Comparison of ENCODE assay signal across 9 cellular contexts in the genomic region with DNA sequence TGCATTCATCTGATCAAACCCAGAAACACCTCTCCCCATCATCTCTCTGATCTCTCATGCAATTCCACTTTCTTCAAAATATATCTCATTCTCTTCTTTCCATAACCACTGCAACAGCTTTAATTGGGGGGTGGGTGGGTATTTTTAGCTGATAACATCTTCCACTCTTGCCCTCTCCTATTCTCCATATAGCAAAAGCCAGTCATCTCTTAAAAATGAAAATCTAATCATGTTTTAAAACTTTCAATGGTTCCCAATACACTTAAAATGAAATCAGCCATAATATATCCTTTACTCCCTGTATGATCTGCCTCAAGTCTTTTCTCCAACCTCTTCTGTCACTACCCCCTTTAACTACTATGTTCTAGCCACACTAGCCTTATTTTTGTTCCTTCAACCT. TPM values are rescaled to one million over a fixed set of nuclear protein-coding genes. Genes with fewer than 3 reads are reported as not detected.
DNase-seq lines count a peak whose midpoint lies in the region; ATAC-seq and TF ChIP-seq lines count a peak whose summit lies in the region.
"Had no signal": no experiment of that assay in that cellular context is flagged by ENCODE, and none has a peak within 500 bp of the region (broad histone marks: within the 10 kb centered on the region; RNA-seq: fewer than 3 reads in every experiment).

No MANE protein-coding gene starts in this region.

- TF ChIP-seq POLR2A in lower leg skin (IDR thresholded peaks at IDR 0.05) = no peak

- no peak for ATAC-seq in WTC11

- H3K9me3 ChIP-seq in HEK293 (ENCODE audit: control insufficient read depth, insufficient read depth, low read depth, low read length) = no peaks in the 10 kb centered on the region

- DNase-seq in WTC11 (ENCODE audit: low spot score) (no peak), glutamatergic neuron (no peak), lower leg skin (ENCODE audit: low spot score in 2 of 2) (no peak), cortex of kidney (lab: John Stamatoyannopoulos, UW) (no peak), NCI-H1436 treated with DMSO at 0.1 percent for 48 hours (lab: John Stamatoyannopoulos, UW) (no peak)
- DNase-seq: activated gamma-delta T cell treated with Interleukin-2 at 50 U/mL for 16 hours, NCI-H1048 had no signal

- TF ChIP-seq CTCF in HEK293 (tag by site-specific recombination; IDR thresholded peaks at IDR 0.05) (no peak), WTC11 (IDR thresholded peaks at IDR 0.05) (no peak), glutamatergic neuron (IDR thresholded peaks at IDR 0.05; ENCODE audit: partially characterized antibody, unreplicated experiment) (no peak), lower leg skin (IDR thresholded peaks at IDR 0.05) (no peak)

- H3K9me3 Mint-ChIP-seq in WTC11 (no peaks in the 10 kb centered on the region), glutamatergic neuron (ENCODE audit: unreplicated experiment) (peaks cover 13% of the 10 kb centered on the region)

- peaks cover 6% of the 10 kb centered on the region; the same call in 1 of the 2 replicates for H3K4me1 ChIP-seq in HEK293 (ENCODE audit: control insufficient read depth, insufficient read depth, low read length)

- H3K36me3 ChIP-seq in HEK293 (ENCODE audit: control insufficient read depth in 2 of 2, insufficient read depth in 1 of 2, low read length in 2 of 2) = peaks cover 14 to 24% of the 10 kb centered on the region in 2 experiments

- H3K4me3 ChIP-seq in HEK293 (ENCODE audit: low read depth, low read length) (peak overlapping the region; percentile 94), skin epidermis (peak overlapping the region in 6 of 7 experiments; percentile 60 to 99 (median 85)), lower leg skin (ENCODE audit: low read depth, poor library complexity, severe bottlenecking) (no peak overlapping the region)

- H3K27me3 Mint-ChIP-seq in WTC11 (ENCODE audit: low read depth) = no peaks in the 10 kb centered on the region
- H3K27me3 Mint-ChIP-seq in glutamatergic neuron (ENCODE audit: unreplicated experiment) = peaks cover 16% of the 10 kb centered on the region

- H3K27ac ChIP-seq in HEK293 (ENCODE audit: extremely low read depth, low read depth, low read length) (no peak overlapping the region), skin epidermis (peak overlapping the region in 1 of 21 experiments; percentile 98)

- intact Hi-C loops in lower leg skin (cut with DNase I; ENCODE audit: low total_unique reads) = no loop called here

- H3K36me3 Mint-ChIP-seq in WTC11 = peaks cover 31% of the 10 kb centered on the region
- peaks cover 5% of the 10 kb centered on the region for H3K36me3 Mint-ChIP-seq in glutamatergic neuron (ENCODE audit: unreplicated experiment)

- H3K4me1 Mint-ChIP-seq in WTC11 (peaks cover 21% of the 10 kb centered on the region), glutamatergic neuron (ENCODE audit: low read depth, unreplicated experiment) (peaks cover 18% of the 10 kb centered on the region)

- POLR2A ChIA-PET in HEK293 (lab: Yijun Ruan, JAX) = no interaction called here
- POLR2A ChIA-PET in WTC11 (lab: Charles Lee) = no interaction called here

- peak overlapping the region; percentile 100 for H3K4me3 Mint-ChIP-seq in WTC11
- H3K4me3 Mint-ChIP-seq in glutamatergic neuron (ENCODE audit: unreplicated experiment) = peak overlapping the region; percentile 100

- CTCF ChIA-PET in HEK293 (lab: Yijun Ruan, JAX) (no interaction called here), WTC11 (lab: Charles Lee) (no interaction called here)

- H3K27ac Mint-ChIP-seq in WTC11 (peak overlapping the region; percentile 44), glutamatergic neuron (ENCODE audit: unreplicated experiment) (peak overlapping the region; percentile 99)

TF ChIP-seq in HEK293, 187 proteins besides CTCF, POLR2A, EP300 and RAD21:
- TF ChIP-seq PRDM1 (tag by site-specific recombination; IDR thresholded peaks at IDR 0.05) (peak; percentile 67), KLF1 (tag by site-specific recombination; IDR thresholded peaks at IDR 0.05) (no peak)

TF ChIP-seq in WTC11, 78 proteins besides CTCF, POLR2A, EP300 and RAD21 (continues in another document):
- no peak for TF ChIP-seq RELA (CRISPR knock-in tag; IDR thresholded peaks at IDR 0.05; ENCODE audit: borderline replicate concordance)
- no peak for TF ChIP-seq ZNF423 (CRISPR knock-in tag; IDR thresholded peaks at IDR 0.05)
- TF ChIP-seq, protein P1, sequence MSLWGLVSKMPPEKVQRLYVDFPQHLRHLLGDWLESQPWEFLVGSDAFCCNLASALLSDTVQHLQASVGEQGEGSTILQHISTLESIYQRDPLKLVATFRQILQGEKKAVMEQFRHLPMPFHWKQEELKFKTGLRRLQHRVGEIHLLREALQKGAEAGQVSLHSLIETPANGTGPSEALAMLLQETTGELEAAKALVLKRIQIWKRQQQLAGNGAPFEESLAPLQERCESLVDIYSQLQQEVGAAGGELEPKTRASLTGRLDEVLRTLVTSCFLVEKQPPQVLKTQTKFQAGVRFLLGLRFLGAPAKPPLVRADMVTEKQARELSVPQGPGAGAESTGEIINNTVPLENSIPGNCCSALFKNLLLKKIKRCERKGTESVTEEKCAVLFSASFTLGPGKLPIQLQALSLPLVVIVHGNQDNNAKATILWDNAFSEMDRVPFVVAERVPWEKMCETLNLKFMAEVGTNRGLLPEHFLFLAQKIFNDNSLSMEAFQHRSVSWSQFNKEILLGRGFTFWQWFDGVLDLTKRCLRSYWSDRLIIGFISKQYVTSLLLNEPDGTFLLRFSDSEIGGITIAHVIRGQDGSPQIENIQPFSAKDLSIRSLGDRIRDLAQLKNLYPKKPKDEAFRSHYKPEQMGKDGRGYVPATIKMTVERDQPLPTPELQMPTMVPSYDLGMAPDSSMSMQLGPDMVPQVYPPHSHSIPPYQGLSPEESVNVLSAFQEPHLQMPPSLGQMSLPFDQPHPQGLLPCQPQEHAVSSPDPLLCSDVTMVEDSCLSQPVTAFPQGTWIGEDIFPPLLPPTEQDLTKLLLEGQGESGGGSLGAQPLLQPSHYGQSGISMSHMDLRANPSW (CRISPR knock-in tag; conservative IDR thresholded peaks at IDR 0.05; ENCODE audit: low read depth) = no peak
- TF ChIP-seq, protein P2, sequence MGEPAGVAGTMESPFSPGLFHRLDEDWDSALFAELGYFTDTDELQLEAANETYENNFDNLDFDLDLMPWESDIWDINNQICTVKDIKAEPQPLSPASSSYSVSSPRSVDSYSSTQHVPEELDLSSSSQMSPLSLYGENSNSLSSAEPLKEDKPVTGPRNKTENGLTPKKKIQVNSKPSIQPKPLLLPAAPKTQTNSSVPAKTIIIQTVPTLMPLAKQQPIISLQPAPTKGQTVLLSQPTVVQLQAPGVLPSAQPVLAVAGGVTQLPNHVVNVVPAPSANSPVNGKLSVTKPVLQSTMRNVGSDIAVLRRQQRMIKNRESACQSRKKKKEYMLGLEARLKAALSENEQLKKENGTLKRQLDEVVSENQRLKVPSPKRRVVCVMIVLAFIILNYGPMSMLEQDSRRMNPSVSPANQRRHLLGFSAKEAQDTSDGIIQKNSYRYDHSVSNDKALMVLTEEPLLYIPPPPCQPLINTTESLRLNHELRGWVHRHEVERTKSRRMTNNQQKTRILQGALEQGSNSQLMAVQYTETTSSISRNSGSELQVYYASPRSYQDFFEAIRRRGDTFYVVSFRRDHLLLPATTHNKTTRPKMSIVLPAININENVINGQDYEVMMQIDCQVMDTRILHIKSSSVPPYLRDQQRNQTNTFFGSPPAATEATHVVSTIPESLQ (CRISPR knock-in tag; IDR thresholded peaks at IDR 0.05) = no peak
- TF ChIP-seq, protein P3, sequence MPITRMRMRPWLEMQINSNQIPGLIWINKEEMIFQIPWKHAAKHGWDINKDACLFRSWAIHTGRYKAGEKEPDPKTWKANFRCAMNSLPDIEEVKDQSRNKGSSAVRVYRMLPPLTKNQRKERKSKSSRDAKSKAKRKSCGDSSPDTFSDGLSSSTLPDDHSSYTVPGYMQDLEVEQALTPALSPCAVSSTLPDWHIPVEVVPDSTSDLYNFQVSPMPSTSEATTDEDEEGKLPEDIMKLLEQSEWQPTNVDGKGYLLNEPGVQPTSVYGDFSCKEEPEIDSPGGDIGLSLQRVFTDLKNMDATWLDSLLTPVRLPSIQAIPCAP (CRISPR knock-in tag; IDR thresholded peaks at IDR 0.05) = no peak
- TF ChIP-seq SP1 (CRISPR knock-in tag; conservative IDR thresholded peaks at IDR 0.05) = no peak
- TF ChIP-seq ZNF396 (CRISPR knock-in tag; IDR thresholded peaks at IDR 0.05; ENCODE audit: borderline replicate concordance) = no peak
- TF ChIP-seq ZNF317 (CRISPR knock-in tag; IDR thresholded peaks at IDR 0.05; ENCODE audit: borderline replicate concordance, low read depth) = no peak
- TF ChIP-seq ESRRA (CRISPR knock-in tag; IDR thresholded peaks at IDR 0.05; ENCODE audit: borderline replicate concordance) = no peak
- TF ChIP-seq, protein P4, sequence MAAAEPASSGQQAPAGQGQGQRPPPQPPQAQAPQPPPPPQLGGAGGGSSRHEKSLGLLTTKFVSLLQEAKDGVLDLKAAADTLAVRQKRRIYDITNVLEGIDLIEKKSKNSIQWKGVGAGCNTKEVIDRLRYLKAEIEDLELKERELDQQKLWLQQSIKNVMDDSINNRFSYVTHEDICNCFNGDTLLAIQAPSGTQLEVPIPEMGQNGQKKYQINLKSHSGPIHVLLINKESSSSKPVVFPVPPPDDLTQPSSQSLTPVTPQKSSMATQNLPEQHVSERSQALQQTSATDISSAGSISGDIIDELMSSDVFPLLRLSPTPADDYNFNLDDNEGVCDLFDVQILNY (CRISPR knock-in tag; IDR thresholded peaks at IDR 0.05) = no peak
- no peak for TF ChIP-seq FOXK1 (CRISPR knock-in tag; IDR thresholded peaks at IDR 0.05)
- TF ChIP-seq, protein P5, sequence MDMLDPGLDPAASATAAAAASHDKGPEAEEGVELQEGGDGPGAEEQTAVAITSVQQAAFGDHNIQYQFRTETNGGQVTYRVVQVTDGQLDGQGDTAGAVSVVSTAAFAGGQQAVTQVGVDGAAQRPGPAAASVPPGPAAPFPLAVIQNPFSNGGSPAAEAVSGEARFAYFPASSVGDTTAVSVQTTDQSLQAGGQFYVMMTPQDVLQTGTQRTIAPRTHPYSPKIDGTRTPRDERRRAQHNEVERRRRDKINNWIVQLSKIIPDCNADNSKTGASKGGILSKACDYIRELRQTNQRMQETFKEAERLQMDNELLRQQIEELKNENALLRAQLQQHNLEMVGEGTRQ (CRISPR knock-in tag; IDR thresholded peaks at IDR 0.05) = no peak

RNA-seq across cellular contexts. Expression of a gene that starts 1.5 kb away (rescaled TPM):
- total RNA-seq in WTC11 (2021) = 97.8 to 102 TPM (median 102 TPM) in 3 replicates
- 106 TPM for total RNA-seq in glutamatergic neuron (ENCODE audit: unreplicated experiment)
- total RNA-seq in lower leg skin = 10 to 100 TPM; 46.5 to 68.4 (median 56.0) TPM

RNA-seq across cellular contexts. Expression of a gene that starts 2.5 kb away (rescaled TPM):
- total RNA-seq in WTC11 (2021) (25.2 to 25.5 TPM (median 25.5 TPM) in 3 replicates), glutamatergic neuron (ENCODE audit: unreplicated experiment) (10.9 TPM), lower leg skin (10 to 100 TPM in 2 of 4 donors, 1 to 10 TPM in 2; 6.2 to 13.9 (median 9.3) TPM)

RNA-seq across cellular contexts. Expression of a gene that starts 52.4 kb away (rescaled TPM):
- total RNA-seq in WTC11 (2021) (7.3 to 10.2 TPM (median 8.1 TPM) in 3 replicates), glutamatergic neuron (ENCODE audit: unreplicated experiment) (17.0 TPM), lower leg skin (1 to 10 TPM; 2.4 to 4.7 (median 3.5) TPM)
